ENCODE assay signal across 1 cellular context in genomic region chr15:61681038-61681418, GRCh38.
TF ChIP-seq lines count a peak whose summit lies in the region.

No MANE protein-coding gene starts in this region.

TF ChIP-seq in GM23338, 12 proteins besides CTCF, POLR2A, EP300 and RAD21 (continued from another document):
- TF ChIP-seq CREB1 (CRISPR knock-in tag; IDR thresholded peaks at IDR 0.05; ENCODE audit: low read depth) (no peak), ZNF331 (CRISPR knock-in tag; IDR thresholded peaks at IDR 0.05; ENCODE audit: low read depth) (no peak), EZH2phosphoT487 (IDR thresholded peaks at IDR 0.05; ENCODE audit: unreplicated experiment) (no peak)
- TF ChIP-seq, protein P1, sequence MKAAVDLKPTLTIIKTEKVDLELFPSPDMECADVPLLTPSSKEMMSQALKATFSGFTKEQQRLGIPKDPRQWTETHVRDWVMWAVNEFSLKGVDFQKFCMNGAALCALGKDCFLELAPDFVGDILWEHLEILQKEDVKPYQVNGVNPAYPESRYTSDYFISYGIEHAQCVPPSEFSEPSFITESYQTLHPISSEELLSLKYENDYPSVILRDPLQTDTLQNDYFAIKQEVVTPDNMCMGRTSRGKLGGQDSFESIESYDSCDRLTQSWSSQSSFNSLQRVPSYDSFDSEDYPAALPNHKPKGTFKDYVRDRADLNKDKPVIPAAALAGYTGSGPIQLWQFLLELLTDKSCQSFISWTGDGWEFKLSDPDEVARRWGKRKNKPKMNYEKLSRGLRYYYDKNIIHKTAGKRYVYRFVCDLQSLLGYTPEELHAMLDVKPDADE (IDR thresholded peaks at IDR 0.05): no peak
- TF ChIP-seq, protein P2, sequence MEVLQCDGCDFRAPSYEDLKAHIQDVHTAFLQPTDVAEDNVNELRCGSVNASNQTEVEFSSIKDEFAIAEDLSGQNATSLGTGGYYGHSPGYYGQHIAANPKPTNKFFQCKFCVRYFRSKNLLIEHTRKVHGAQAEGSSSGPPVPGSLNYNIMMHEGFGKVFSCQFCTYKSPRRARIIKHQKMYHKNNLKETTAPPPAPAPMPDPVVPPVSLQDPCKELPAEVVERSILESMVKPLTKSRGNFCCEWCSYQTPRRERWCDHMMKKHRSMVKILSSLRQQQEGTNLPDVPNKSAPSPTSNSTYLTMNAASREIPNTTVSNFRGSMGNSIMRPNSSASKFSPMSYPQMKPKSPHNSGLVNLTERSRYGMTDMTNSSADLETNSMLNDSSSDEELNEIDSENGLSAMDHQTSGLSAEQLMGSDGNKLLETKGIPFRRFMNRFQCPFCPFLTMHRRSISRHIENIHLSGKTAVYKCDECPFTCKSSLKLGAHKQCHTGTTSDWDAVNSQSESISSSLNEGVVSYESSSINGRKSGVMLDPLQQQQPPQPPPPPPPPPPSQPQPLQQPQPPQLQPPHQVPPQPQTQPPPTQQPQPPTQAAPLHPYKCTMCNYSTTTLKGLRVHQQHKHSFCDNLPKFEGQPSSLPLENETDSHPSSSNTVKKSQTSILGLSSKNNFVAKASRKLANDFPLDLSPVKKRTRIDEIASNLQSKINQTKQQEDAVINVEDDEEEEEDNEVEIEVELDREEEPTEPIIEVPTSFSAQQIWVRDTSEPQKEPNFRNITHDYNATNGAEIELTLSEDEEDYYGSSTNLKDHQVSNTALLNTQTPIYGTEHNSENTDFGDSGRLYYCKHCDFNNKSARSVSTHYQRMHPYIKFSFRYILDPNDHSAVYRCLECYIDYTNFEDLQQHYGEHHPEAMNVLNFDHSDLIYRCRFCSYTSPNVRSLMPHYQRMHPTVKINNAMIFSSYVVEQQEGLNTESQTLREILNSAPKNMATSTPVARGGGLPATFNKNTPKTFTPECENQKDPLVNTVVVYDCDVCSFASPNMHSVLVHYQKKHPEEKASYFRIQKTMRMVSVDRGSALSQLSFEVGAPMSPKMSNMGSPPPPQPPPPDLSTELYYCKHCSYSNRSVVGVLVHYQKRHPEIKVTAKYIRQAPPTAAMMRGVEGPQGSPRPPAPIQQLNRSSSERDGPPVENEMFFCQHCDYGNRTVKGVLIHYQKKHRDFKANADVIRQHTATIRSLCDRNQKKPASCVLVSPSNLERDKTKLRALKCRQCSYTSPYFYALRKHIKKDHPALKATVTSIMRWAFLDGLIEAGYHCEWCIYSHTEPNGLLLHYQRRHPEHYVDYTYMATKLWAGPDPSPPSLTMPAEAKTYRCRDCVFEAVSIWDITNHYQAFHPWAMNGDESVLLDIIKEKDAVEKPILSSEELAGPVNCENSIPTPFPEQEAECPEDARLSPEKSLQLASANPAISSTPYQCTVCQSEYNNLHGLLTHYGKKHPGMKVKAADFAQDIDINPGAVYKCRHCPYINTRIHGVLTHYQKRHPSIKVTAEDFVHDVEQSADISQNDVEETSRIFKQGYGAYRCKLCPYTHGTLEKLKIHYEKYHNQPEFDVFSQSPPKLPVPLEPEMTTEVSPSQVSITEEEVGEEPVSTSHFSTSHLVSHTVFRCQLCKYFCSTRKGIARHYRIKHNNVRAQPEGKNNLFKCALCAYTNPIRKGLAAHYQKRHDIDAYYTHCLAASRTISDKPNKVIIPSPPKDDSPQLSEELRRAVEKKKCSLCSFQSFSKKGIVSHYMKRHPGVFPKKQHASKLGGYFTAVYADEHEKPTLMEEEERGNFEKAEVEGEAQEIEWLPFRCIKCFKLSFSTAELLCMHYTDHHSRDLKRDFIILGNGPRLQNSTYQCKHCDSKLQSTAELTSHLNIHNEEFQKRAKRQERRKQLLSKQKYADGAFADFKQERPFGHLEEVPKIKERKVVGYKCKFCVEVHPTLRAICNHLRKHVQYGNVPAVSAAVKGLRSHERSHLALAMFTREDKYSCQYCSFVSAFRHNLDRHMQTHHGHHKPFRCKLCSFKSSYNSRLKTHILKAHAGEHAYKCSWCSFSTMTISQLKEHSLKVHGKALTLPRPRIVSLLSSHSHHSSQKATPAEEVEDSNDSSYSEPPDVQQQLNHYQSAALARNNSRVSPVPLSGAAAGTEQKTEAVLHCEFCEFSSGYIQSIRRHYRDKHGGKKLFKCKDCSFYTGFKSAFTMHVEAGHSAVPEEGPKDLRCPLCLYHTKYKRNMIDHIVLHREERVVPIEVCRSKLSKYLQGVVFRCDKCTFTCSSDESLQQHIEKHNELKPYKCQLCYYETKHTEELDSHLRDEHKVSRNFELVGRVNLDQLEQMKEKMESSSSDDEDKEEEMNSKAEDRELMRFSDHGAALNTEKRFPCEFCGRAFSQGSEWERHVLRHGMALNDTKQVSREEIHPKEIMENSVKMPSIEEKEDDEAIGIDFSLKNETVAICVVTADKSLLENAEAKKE (CRISPR knock-in tag; IDR thresholded peaks at IDR 0.05): no peak
